ENCODE assay signal across 9 cellular contexts in genomic region chr9:114366334-114367128, GRCh38. TPM values are rescaled to one million over a fixed set of nuclear protein-coding genes. Genes with fewer than 3 reads are reported as not detected.
A peak's percentile ranks its signal among the peaks of the same experiment; 100 is the strongest.
DNase-seq lines count a peak whose midpoint lies in the region; ATAC-seq and TF ChIP-seq lines count a peak whose summit lies in the region.
"Had no signal": no experiment of that assay in that cellular context is flagged by ENCODE, and none has a peak within 500 bp of the region (broad histone marks: within the 10 kb centered on the region; RNA-seq: fewer than 3 reads in every experiment).

No MANE protein-coding gene starts in this region.

- H3K9me3 ChIP-seq in transverse colon = no peaks in the 10 kb centered on the region
- H3K9me3 ChIP-seq: heart right ventricle had no signal

- peaks cover 92 to 93% of the 10 kb centered on the region in 2 donors for H3K4me1 Mint-ChIP-seq in immature natural killer cell

- H3K36me3 ChIP-seq in transverse colon = peaks cover 0 to 25% (median 12%) of the 10 kb centered on the region in 4 donors

- in situ Hi-C loops in GM18951 (cut with MboI; ENCODE audit: low sequenced_read_pairs, unreplicated experiment) = no loop called here
- in situ Hi-C loops in transverse colon (cut with MboI; ENCODE audit: low pct_ligation_motif_present in 1 of 4, low pct_unique_long_range_greater_than_20kb in 1 of 4, low sequenced_read_pairs in 3 of 4) = no loop called here

- 23 to 24% methylated on average over 10 of the region's 10 CpGs for WGBS in transverse colon (ENCODE audit: low coverage in 1 of 2), 2 donors

- H3K27ac ChIP-seq in transverse colon = peak overlapping the region; percentile 63 to 77 (median 69)

- H3K4me1 ChIP-seq in transverse colon = peaks cover 4 to 59% (median 13%) of the 10 kb centered on the region in 4 donors

- TF ChIP-seq CTCF in transverse colon (IDR thresholded peaks at IDR 0.05) = no peak

- peak overlapping the region; percentile 90 to 100 (median 94) for H3K27ac Mint-ChIP-seq in immature natural killer cell

- no peak for TF ChIP-seq EP300 in transverse colon (IDR thresholded peaks at IDR 0.05; ENCODE audit: low read depth)

- H3K4me3 Mint-ChIP-seq in immature natural killer cell = peak overlapping the region; percentile 63 to 89 (median 74)

- TF ChIP-seq POLR2A in GM18951 (IDR thresholded peaks at IDR 0.05; ENCODE audit: extremely low read depth, insufficient read depth, insufficient read length) (peak; percentile 28), transverse colon (IDR thresholded peaks at IDR 0.05) (no peak)

- H3K27me3 Mint-ChIP-seq in immature natural killer cell (ENCODE audit: low read depth in 3 of 3) = peaks cover 50 to 72% (median 58%) of the 10 kb centered on the region in 3 donors

- intact Hi-C loops in transverse colon (cut with DNase I; ENCODE audit: low total_unique reads) = no loop called here

- H3K4me3 ChIP-seq in transverse colon = no peak overlapping the region

- H3K9me3 Mint-ChIP-seq in immature natural killer cell = peaks cover 0 to 4% (median 0%) of the 10 kb centered on the region in 6 donors

- ATAC-seq in HG03342 (IDR thresholded peaks at IDR 0.05; ENCODE audit: unreplicated experiment) = peak; percentile 43

- DNase-seq in AG08395 (ENCODE audit: low spot score) (peak; percentile 84), T-helper 22 cell (ENCODE audit: low read depth) (peak; percentile 30), immature natural killer cell (peak; percentile 82 to 90 (median 88)), transverse colon (peak; percentile 47), nucleus accumbens (lab: John Stamatoyannopoulos, UW) (no peak), NCI-H2196 treated with DMSO at 0.1 percent for 48 hours (lab: John Stamatoyannopoulos, UW; ENCODE audit: unreplicated experiment) (no peak)
- DNase-seq: heart right ventricle had no signal

- peaks cover 29 to 51% (median 41%) of the 10 kb centered on the region in 3 donors for H3K36me3 Mint-ChIP-seq in immature natural killer cell

- no peaks in the 10 kb centered on the region for H3K27me3 ChIP-seq in transverse colon
- H3K27me3 ChIP-seq: heart right ventricle had no signal

RNA-seq across cellular contexts. Expression of gene AKNA, which starts 21.3 kb away (rescaled TPM):
- polyA plus RNA-seq in immature natural killer cell = 10 to 100 TPM in 2 of 3 donors, 1 to 10 TPM in 1; 4.0 to 56.3 (median 13.8) TPM
- total RNA-seq in transverse colon = 10 to 100 TPM; 34.8 to 63.2 (median 48.6) TPM

RNA-seq across cellular contexts. Expression of gene ORM2, which starts 36.9 kb away (rescaled TPM):
- polyA plus RNA-seq in immature natural killer cell = not detected
- not detected for total RNA-seq in transverse colon
- total RNA-seq: heart right ventricle had no signal

RNA-seq across cellular contexts. Expression of gene ORM1, which starts 43.6 kb away (rescaled TPM):
- polyA plus RNA-seq in immature natural killer cell = not detected
- not detected for total RNA-seq in transverse colon

Comparison
In these comparisons a context has a peak if more than half of its experiments do, and no peak if none do; other contexts are left out.
1. DNase-seq: peak in AG08395 (single experiment), T-helper 22 cell (single experiment), immature natural killer cell (3 of 3) and transverse colon (single experiment); none in nucleus accumbens (0 of 56) and NCI-H2196 treated with DMSO at 0.1 percent for 48 hours (single experiment).